In the genomic region with DNA sequence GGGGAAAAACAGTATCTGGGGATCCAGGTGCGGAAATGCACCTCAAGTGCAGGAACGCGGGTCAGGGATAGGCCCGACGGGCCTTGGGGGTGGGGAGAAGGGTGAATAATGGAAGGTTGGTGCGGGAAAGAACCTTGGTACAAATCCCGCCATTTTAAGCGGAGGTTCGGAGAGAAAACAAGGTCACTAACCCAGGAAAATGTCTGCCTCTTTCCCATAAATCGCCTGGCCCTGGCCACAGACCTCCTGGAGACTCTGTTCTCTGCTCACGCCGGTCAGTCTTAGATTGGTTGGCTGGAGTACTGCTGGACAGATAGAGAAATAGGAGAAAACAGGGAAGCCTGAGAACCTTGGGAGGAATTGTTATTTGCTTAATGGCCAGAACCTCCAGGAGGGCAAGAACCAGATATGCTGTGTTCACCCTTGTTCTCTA, we compare ENCODE assay signal across 8 cellular contexts. TPM values are rescaled to one million over a fixed set of nuclear protein-coding genes. Genes with fewer than 3 reads are reported as not detected.
DNase-seq lines count a peak whose midpoint lies in the region; ATAC-seq and TF ChIP-seq lines count a peak whose summit lies in the region.

No MANE protein-coding gene starts in this region.

- no peaks in the 10 kb centered on the region for H3K9me3 Mint-ChIP-seq in activated naive CD4-positive, alpha-beta T cell treated with anti-CD3 and anti-CD28 coated beads, Interleukin-2, amount 10 ng/mL, durations not matched to agents 7 days and 5 days
- H3K9me3 Mint-ChIP-seq in activated naive CD8-positive, alpha-beta T cell (ENCODE audit: low read depth), result no peaks in the 10 kb centered on the region

- peaks cover 44% of the 10 kb centered on the region for H3K4me1 Mint-ChIP-seq in activated naive CD4-positive, alpha-beta T cell treated with anti-CD3 and anti-CD28 coated beads, Interleukin-2, amount 10 ng/mL, durations not matched to agents 7 days and 5 days
- H3K4me1 Mint-ChIP-seq in activated naive CD8-positive, alpha-beta T cell (ENCODE audit: low read depth), result peaks cover 47% of the 10 kb centered on the region

- H3K4me1 ChIP-seq in iPS-18a (ENCODE audit: control insufficient read depth, low read depth, low read length) (peaks cover 13% of the 10 kb centered on the region), spleen (peaks cover 28 to 79% (median 41%) of the 10 kb centered on the region in 6 donors)

- no peak for TF ChIP-seq POLR2A in spleen (IDR thresholded peaks at IDR 0.05)

- H3K9me3 ChIP-seq in iPS-18a (ENCODE audit: control insufficient read depth, low read depth, low read length) (no peaks in the 10 kb centered on the region), spleen (no peaks in the 10 kb centered on the region)

- peaks cover 11% of the 10 kb centered on the region for H3K36me3 Mint-ChIP-seq in activated naive CD4-positive, alpha-beta T cell treated with anti-CD3 and anti-CD28 coated beads, Interleukin-2, amount 10 ng/mL, durations not matched to agents 7 days and 5 days
- no peaks in the 10 kb centered on the region for H3K36me3 Mint-ChIP-seq in activated naive CD8-positive, alpha-beta T cell

- H3K4me3 ChIP-seq in iPS-18a (ENCODE audit: low read length) (peak overlapping the region; percentile 68), spleen (peak overlapping the region; percentile 24 to 92 (median 76))

- H3K27ac Mint-ChIP-seq in activated naive CD4-positive, alpha-beta T cell treated with anti-CD3 and anti-CD28 coated beads, Interleukin-2, amount 10 ng/mL, durations not matched to agents 7 days and 5 days, result peak overlapping the region; percentile 97
- peak overlapping the region; percentile 97 for H3K27ac Mint-ChIP-seq in activated naive CD8-positive, alpha-beta T cell

- H3K9ac ChIP-seq in iPS-18a (ENCODE audit: low read length), result peak overlapping the region; percentile 92

- peak overlapping the region; percentile 94 for H3K27ac ChIP-seq in iPS-18a (ENCODE audit: low read length)
- peak overlapping the region; percentile 97 to 99 (median 99) for H3K27ac ChIP-seq in spleen

- H3K27me3 Mint-ChIP-seq in activated naive CD4-positive, alpha-beta T cell treated with anti-CD3 and anti-CD28 coated beads, Interleukin-2, amount 10 ng/mL, durations not matched to agents 7 days and 5 days, result no peaks in the 10 kb centered on the region
- no peaks in the 10 kb centered on the region for H3K27me3 Mint-ChIP-seq in activated naive CD8-positive, alpha-beta T cell

- TF ChIP-seq CTCF in spleen (IDR thresholded peaks at IDR 0.05 in 8 of 11, conservative IDR thresholded peaks at IDR 0.05 in 3 of 11), result no peak

- CTCF ChIA-PET in activated naive CD4-positive, alpha-beta T cell treated with anti-CD3 and anti-CD28 coated beads, Interleukin-2, amount 10 ng/mL, durations not matched to agents 7 days and 5 days (lab: Charles Lee), result interaction anchor here (2.3 kb wide), 1 partner anchor 26 kb away, joined by 7 read pairs; a partner anchor contains a TSS

- intact Hi-C loops in spleen (cut with DNase I; ENCODE audit: low total_unique reads), result loop anchor here (10.0 kb wide), 2 partner anchors 421 to 651 kb away; a partner anchor contains a TSS

- no peaks in the 10 kb centered on the region for H3K27me3 ChIP-seq in iPS-18a (ENCODE audit: control insufficient read depth, insufficient read depth, low read length)
- no peaks in the 10 kb centered on the region for H3K27me3 ChIP-seq in spleen (replicated peaks in 1 of 7)

- no peak for ATAC-seq in HG03139 (IDR thresholded peaks at IDR 0.05; ENCODE audit: unreplicated experiment)

- no peak for DNase-seq in activated naive CD4-positive, alpha-beta T cell treated with anti-CD3 and anti-CD28 coated beads, Interleukin-2, amount 10 ng/mL, durations not matched to agents 7 days and 5 days
- DNase-seq in activated naive CD4-positive, alpha-beta T cell (lab: John Stamatoyannopoulos, UW), result no peak
- no peak for DNase-seq in spleen
- no peak for DNase-seq in NCI-H526 treated with DMSO at 0.1 percent for 48 hours (lab: John Stamatoyannopoulos, UW)
- DNase-seq in stimulated activated CD4-positive, alpha-beta T cell treated with anti-CD3 and anti-CD28 coated beads, Interleukin-4, amount 100 ng/mL, for 1 hour, result no peak

- 67 to 83% (median 72%) methylated on average over 12 of the region's 12 CpGs for WGBS in spleen, 5 donors

- peak overlapping the region; percentile 88 for H3K4me3 Mint-ChIP-seq in activated naive CD4-positive, alpha-beta T cell treated with anti-CD3 and anti-CD28 coated beads, Interleukin-2, amount 10 ng/mL, durations not matched to agents 7 days and 5 days
- peak overlapping the region; percentile 90 for H3K4me3 Mint-ChIP-seq in activated naive CD8-positive, alpha-beta T cell

- H3K36me3 ChIP-seq in iPS-18a (ENCODE audit: control insufficient read depth, low read depth, low read length), result no peaks in the 10 kb centered on the region
- H3K36me3 ChIP-seq in spleen, result no peaks in the 10 kb centered on the region

RNA-seq across cellular contexts. Expression of a gene that starts 0.9 kb away (rescaled TPM):
- 100 to 1,000 TPM in 5 of 7 donors, 10 to 100 TPM in 2; 98.2 to 210 (median 141) TPM for total RNA-seq in spleen
- polyA plus RNA-seq in spleen, result 10 to 100 TPM; 33.8 to 54.1 (median 33.9) TPM

RNA-seq across cellular contexts. Expression of a gene that starts 25.6 kb away (rescaled TPM):
- total RNA-seq in spleen, result 10 to 100 TPM; 17.4 to 42.0 (median 27.9) TPM
- 10 to 100 TPM; 28.0 to 39.8 (median 38.6) TPM for polyA plus RNA-seq in spleen

RNA-seq across cellular contexts. Expression of a gene that starts 46.8 kb away (rescaled TPM):
- total RNA-seq in spleen, result 10 to 100 TPM; 12.3 to 54.3 (median 25.1) TPM
- 1 to 10 TPM; 3.8 to 5.9 (median 4.8) TPM for polyA plus RNA-seq in spleen
